8 cellular contexts compared by ENCODE assay signal in the genomic region with DNA sequence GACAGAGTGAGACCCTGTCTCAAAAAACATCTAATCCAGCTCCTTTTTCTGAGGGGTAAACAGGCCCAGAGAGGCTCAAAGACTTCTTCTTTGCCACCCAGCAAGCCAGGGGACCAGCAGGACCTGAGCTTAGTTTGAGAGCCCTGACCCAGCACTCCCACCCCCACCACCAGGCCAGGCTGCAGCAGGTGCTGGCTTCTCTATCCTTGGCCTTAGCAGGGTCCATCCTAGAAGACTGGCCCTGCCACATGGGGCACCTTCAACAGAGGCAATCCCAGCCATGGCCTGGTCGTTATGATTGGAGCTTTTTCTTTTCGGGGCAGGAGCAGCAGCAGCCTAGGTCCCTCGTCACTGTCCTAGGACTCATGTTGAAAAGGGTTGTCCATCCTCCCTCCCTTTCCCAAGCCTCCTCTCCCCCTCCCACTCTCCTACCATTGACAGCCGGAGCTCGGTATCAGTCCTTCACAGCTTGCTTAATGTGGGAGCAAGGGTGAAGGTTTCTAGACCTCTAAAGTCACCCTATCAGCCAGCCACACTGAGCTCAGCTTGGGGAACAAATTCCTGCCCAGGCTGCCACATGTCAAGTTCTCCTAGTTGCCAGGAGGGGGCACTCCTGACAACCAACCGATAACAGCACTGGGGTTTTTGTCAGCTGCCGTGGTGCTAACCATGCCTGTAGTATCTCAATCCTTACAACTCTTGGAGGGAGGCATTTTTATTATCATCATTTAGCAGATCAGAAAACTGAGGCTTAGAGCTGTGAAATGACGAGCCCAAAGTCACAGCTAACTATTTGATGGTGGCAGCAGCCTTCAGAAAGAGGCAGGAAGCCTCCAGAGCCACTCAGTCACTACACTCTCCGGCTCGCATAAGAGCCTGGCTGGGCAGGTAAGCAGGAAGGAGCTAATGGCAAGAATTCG. TPM values are rescaled to one million over a fixed set of nuclear protein-coding genes. Genes with fewer than 3 reads are reported as not detected.
DNase-seq lines count a peak whose midpoint lies in the region; ATAC-seq and TF ChIP-seq lines count a peak whose summit lies in the region.

No MANE protein-coding gene starts in this region.

- no peaks in the 10 kb centered on the region for H3K27me3 Mint-ChIP-seq in activated CD8-positive, alpha-beta T cell treated with anti-CD3 and anti-CD28 coated beads for 36 hours
- H3K27me3 Mint-ChIP-seq in stimulated activated naive B cell treated with anti-CD40 and anti-IgM and Interleukin-4, amounts not matched to agents 10 μg/mL and 1 μg/mL and 100 μg/mL, for 72 hours, result no peaks in the 10 kb centered on the region

- peaks cover 4% of the 10 kb centered on the region for H3K36me3 Mint-ChIP-seq in activated CD8-positive, alpha-beta T cell treated with anti-CD3 and anti-CD28 coated beads for 36 hours (ENCODE audit: low read depth)
- peaks cover 29 to 30% of the 10 kb centered on the region in 2 donors for H3K36me3 Mint-ChIP-seq in stimulated activated naive B cell treated with anti-CD40 and anti-IgM and Interleukin-4, amounts not matched to agents 10 μg/mL and 1 μg/mL and 100 μg/mL, for 72 hours

- H3K4me1 ChIP-seq in mucosa of descending colon (ENCODE audit: low read depth), result peaks cover 5% of the 10 kb centered on the region

- DNase-seq in D341Med (ENCODE audit: low spot score) (peak; percentile 89), HFF-Myc (ENCODE audit: extremely low read depth, low read depth) (peak; percentile 39), NCI-H82 treated with DMSO at 0.1 percent for 48 hours (lab: John Stamatoyannopoulos, UW; ENCODE audit: unreplicated experiment) (peak; percentile 18), epidermal melanocyte (ENCODE audit: insufficient read length, low spot score) (peak; percentile 85), mucosa of descending colon (peak in 2 of 3 donors; percentile 61 to 70)
- DNase-seq in activated CD8-positive, alpha-beta T cell treated with anti-CD3 and anti-CD28 coated beads for 36 hours, result peak; percentile 73
- peak; percentile 23 for DNase-seq in stimulated activated naive B cell treated with anti-CD40 and anti-IgM and Interleukin-4, amounts not matched to agents 10 μg/mL and 1 μg/mL and 100 μg/mL, for 72 hours

- CTCF ChIA-PET in activated CD8-positive, alpha-beta T cell treated with anti-CD3 and anti-CD28 coated beads for 36 hours (lab: Charles Lee), result interaction anchor here (0.6 to 6.6 kb wide), 37 partner anchors 10 to 200 kb away, joined by 3 to 74 read pairs (median 4); partner anchors contain the start of genes CHAD, COL1A1, EME1 and LRRC59

- H3K36me3 ChIP-seq in mucosa of descending colon (ENCODE audit: low read depth), result no peaks in the 10 kb centered on the region

- H3K4me3 Mint-ChIP-seq in activated CD8-positive, alpha-beta T cell treated with anti-CD3 and anti-CD28 coated beads for 36 hours, result no peak overlapping the region
- H3K4me3 Mint-ChIP-seq in stimulated activated naive B cell treated with anti-CD40 and anti-IgM and Interleukin-4, amounts not matched to agents 10 μg/mL and 1 μg/mL and 100 μg/mL, for 72 hours, result peak overlapping the region in 1 of 2 donors; percentile 35

- POLR2A ChIA-PET in activated CD8-positive, alpha-beta T cell treated with anti-CD3 and anti-CD28 coated beads for 36 hours (lab: Charles Lee), result interaction anchor here (0.6 to 8.1 kb wide), 9 partner anchors 10 to 50 kb away, joined by 3 to 69 read pairs (median 4); partner anchors contain the start of genes EME1, MRPL27 and XYLT2

- H3K4me1 Mint-ChIP-seq in activated CD8-positive, alpha-beta T cell treated with anti-CD3 and anti-CD28 coated beads for 36 hours (ENCODE audit: low read depth), result peaks cover 16% of the 10 kb centered on the region
- H3K4me1 Mint-ChIP-seq in stimulated activated naive B cell treated with anti-CD40 and anti-IgM and Interleukin-4, amounts not matched to agents 10 μg/mL and 1 μg/mL and 100 μg/mL, for 72 hours, result peaks cover 12 to 18% of the 10 kb centered on the region in 2 donors

- peak overlapping the region; percentile 79 for H3K27ac Mint-ChIP-seq in activated CD8-positive, alpha-beta T cell treated with anti-CD3 and anti-CD28 coated beads for 36 hours
- peak overlapping the region; percentile 87 for H3K27ac Mint-ChIP-seq in stimulated activated naive B cell treated with anti-CD40 and anti-IgM and Interleukin-4, amounts not matched to agents 10 μg/mL and 1 μg/mL and 100 μg/mL, for 72 hours

- peak; percentile 80 for TF ChIP-seq CTCF in HFF-Myc (IDR thresholded peaks at IDR 0.05; ENCODE audit: low read depth, low read length, missing control alignments)
- TF ChIP-seq CTCF in activated CD8-positive, alpha-beta T cell treated with anti-CD3 and anti-CD28 coated beads for 36 hours (IDR thresholded peaks at IDR 0.05), result peak; percentile 85
- TF ChIP-seq CTCF in mucosa of descending colon (IDR thresholded peaks at IDR 0.05), result peak; percentile 79

- H3K9me3 Mint-ChIP-seq in activated CD8-positive, alpha-beta T cell treated with anti-CD3 and anti-CD28 coated beads for 36 hours, result no peaks in the 10 kb centered on the region
- no peaks in the 10 kb centered on the region for H3K9me3 Mint-ChIP-seq in stimulated activated naive B cell treated with anti-CD40 and anti-IgM and Interleukin-4, amounts not matched to agents 10 μg/mL and 1 μg/mL and 100 μg/mL, for 72 hours

- intact Hi-C loops in activated CD8-positive, alpha-beta T cell treated with anti-CD3 and anti-CD28 coated beads for 36 hours (cut with micrococcal nuclease), result no loop called here
- intact Hi-C loops in mucosa of descending colon (cut with DNase I, micrococcal nuclease), result loop anchor here in 1 of 2 donors (10.0 kb wide), 1 partner anchor 123 kb away; no protein-coding TSS in a partner anchor

- ATAC-seq in activated CD8-positive, alpha-beta T cell treated with anti-CD3 and anti-CD28 coated beads for 36 hours, result peak; percentile 87
- ATAC-seq in mucosa of descending colon (peak; percentile 86), HG02938 (IDR thresholded peaks at IDR 0.05; ENCODE audit: unreplicated experiment) (no peak)
- peak; percentile 89 to 90 for ATAC-seq in stimulated activated naive B cell treated with anti-CD40 and anti-IgM and Interleukin-4, amounts not matched to agents 10 μg/mL and 1 μg/mL and 100 μg/mL, for 72 hours (replicated peaks)

- H3K4me3 ChIP-seq in HFF-Myc (replicated peaks; ENCODE audit: low read depth, low read length) (no peak overlapping the region), mucosa of descending colon (no peak overlapping the region)

- H3K9me3 ChIP-seq in mucosa of descending colon, result no peaks in the 10 kb centered on the region

RNA-seq across cellular contexts. Expression of gene MRPL27, which starts 11.2 kb away (rescaled TPM):
- 10 to 100 TPM; 54.6 to 55.8 TPM for total RNA-seq in activated CD8-positive, alpha-beta T cell treated with anti-CD3 and anti-CD28 coated beads for 36 hours
- 10 to 100 TPM; 63.7 to 90.3 (median 80.2) TPM for total RNA-seq in mucosa of descending colon

RNA-seq across cellular contexts. Expression of gene EME1, which starts 11.2 kb away (rescaled TPM):
- 10 to 100 TPM; 48.0 to 48.6 TPM for total RNA-seq in activated CD8-positive, alpha-beta T cell treated with anti-CD3 and anti-CD28 coated beads for 36 hours
- total RNA-seq in mucosa of descending colon, result 1 to 10 TPM in 2 of 3 donors, under 1 TPM in 1; 0.76 to 4.0 (median 1.8) TPM

RNA-seq across cellular contexts. Expression of gene XYLT2, which starts 15.9 kb away (rescaled TPM):
- total RNA-seq in activated CD8-positive, alpha-beta T cell treated with anti-CD3 and anti-CD28 coated beads for 36 hours, result 10 to 100 TPM; 24.4 to 25.3 TPM
- total RNA-seq in mucosa of descending colon, result 10 to 100 TPM; 14.7 to 20.0 (median 18.4) TPM

RNA-seq across cellular contexts. Expression of gene LRRC59, which starts 35.5 kb away (rescaled TPM):
- total RNA-seq in activated CD8-positive, alpha-beta T cell treated with anti-CD3 and anti-CD28 coated beads for 36 hours, result 10 to 100 TPM; 70.6 to 71.0 TPM
- 100 to 1,000 TPM in 2 of 3 donors, 10 to 100 TPM in 1; 76.8 to 143 (median 109) TPM for total RNA-seq in mucosa of descending colon

Comparison
In these comparisons a context has a peak if more than half of its experiments do, and no peak if none do; other contexts are left out.
1. DNase-seq: peak in every context shown above with its lines; median percentile 89 in D341Med; 85 in epidermal melanocyte; 73 in activated CD8-positive, alpha-beta T cell treated with anti-CD3 and anti-CD28 coated beads for 36 hours; 66 in mucosa of descending colon; 39 in HFF-Myc; 23 in stimulated activated naive B cell treated with anti-CD40 and anti-IgM and Interleukin-4, amounts not matched to agents 10 μg/mL and 1 μg/mL and 100 μg/mL, for 72 hours; 18 in NCI-H82 treated with DMSO at 0.1 percent for 48 hours.
2. RNA of gene EME1, which starts 11.2 kb away (total RNA-seq): 48.0 to 48.6 TPM in activated CD8-positive, alpha-beta T cell treated with anti-CD3 and anti-CD28 coated beads for 36 hours; 0.76 to 4.0 TPM in mucosa of descending colon; every median in the first group is over 4 times any median in the second.
3. Peak in every context shown above with its lines, with median percentiles within 50 percentile points of each other: CTCF ChIP-seq.